8 cellular contexts compared by ENCODE assay signal in the genomic region with DNA sequence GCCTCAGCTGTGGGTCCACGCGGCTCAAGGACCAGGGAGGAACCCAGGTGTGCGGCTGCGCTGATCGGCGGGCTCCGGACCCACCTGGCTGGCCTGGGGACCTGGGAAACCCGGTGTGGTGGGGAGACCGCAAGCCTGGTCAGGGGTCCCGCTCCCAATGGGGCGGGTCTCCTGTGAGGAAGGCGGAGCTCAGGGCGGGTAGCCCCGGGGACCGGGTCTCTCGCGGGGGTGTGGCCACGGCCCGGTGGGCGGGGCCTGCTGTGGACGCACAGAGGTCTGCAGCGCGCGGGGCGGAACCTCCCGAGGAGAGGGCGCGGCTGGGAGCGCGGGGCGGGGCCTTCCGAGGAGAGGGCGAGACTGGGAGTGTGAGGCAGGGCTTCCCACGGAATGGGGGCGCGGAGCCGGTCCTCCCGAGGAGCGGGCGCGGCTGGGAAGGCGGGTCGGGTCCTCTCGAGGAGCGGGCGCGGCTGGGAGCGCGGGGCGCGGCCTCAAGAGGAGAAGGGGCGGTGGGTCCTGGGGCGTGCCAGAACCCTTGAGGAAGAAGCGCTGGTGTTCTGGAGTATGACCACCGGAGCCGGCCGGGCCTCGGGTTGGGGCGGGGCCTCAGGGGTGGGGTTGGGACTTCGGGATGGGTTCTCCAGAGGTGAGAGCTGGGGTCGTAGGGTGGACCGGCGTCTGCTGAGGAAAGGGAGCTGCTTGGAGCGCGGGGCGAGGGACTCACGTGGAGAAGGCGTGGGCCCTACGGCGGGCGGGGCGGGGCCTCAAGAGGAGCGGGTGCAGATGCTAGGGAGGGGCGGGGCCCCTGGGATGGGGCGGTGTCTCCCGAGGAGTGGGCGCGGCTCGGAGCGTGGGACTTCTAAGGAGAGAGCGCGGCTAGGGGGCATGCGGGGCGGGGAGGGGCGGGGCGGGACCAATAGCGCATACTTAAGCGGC. TPM values are rescaled to one million over a fixed set of nuclear protein-coding genes. Genes with fewer than 3 reads are reported as not detected.
DNase-seq lines count a peak whose midpoint lies in the region; ATAC-seq, FAIRE-seq and TF ChIP-seq lines count a peak whose summit lies in the region.

No MANE protein-coding gene starts in this region.

- ATAC-seq in HG02938 (IDR thresholded peaks at IDR 0.05; ENCODE audit: unreplicated experiment) (peak; percentile 43), HepG2 (peak; percentile 74)

- CTCF ChIA-PET in HepG2 (lab: Yijun Ruan, JAX; ENCODE audit: low intra/inter-chr PET ratio, low total read pairs): no interaction called here

- H3K27me3 Mint-ChIP-seq in activated CD4-positive, alpha-beta T cell treated with anti-CD3 and anti-CD28 coated beads, Interleukin-2, amount 10 ng/mL, durations not matched to agents 24 days and 14 days: peaks cover 32% of the 10 kb centered on the region

- no peaks in the 10 kb centered on the region for H3K36me3 ChIP-seq in HepG2 (replicated peaks in 1 of 2; ENCODE audit: control insufficient read depth in 1 of 2, insufficient read depth in 2 of 2, low read length in 2 of 2)

- H3K4me2 ChIP-seq in HepG2 (ENCODE audit: low read depth, low read length): peak overlapping the region; percentile 66

- in situ Hi-C loops in HepG2 (cut with HindIII; ENCODE audit: extremely low pct_ligation_motif_present, low pct_unique_long_range_greater_than_20kb): loop anchor here (25.0 kb wide), 1 partner anchor 1337 kb away; no protein-coding TSS in a partner anchor

- no TSS peak for BruUV-seq in HepG2 (replicated peaks; lab: Mats Ljungman, UMichigan)

- H3K9me3 ChIP-seq in HepG2 (ENCODE audit: low read length): no peaks in the 10 kb centered on the region

- H3K27ac Mint-ChIP-seq in activated CD4-positive, alpha-beta T cell treated with anti-CD3 and anti-CD28 coated beads, Interleukin-2, amount 10 ng/mL, durations not matched to agents 24 days and 14 days: peak overlapping the region; percentile 75

- TF ChIP-seq CTCF in coronary artery (IDR thresholded peaks at IDR 0.05) (no peak), HepG2 (CRISPR knock-in tag; IDR thresholded peaks at IDR 0.05) (no peak)

- H3K4me1 Mint-ChIP-seq in activated CD4-positive, alpha-beta T cell treated with anti-CD3 and anti-CD28 coated beads, Interleukin-2, amount 10 ng/mL, durations not matched to agents 24 days and 14 days: peaks cover 4% of the 10 kb centered on the region

- H2AFZ ChIP-seq in HepG2 (ENCODE audit: low read length): no peak overlapping the region

- no peak for TF ChIP-seq RAD21 in HepG2 (CRISPR knock-in tag; IDR thresholded peaks at IDR 0.05)

- TF ChIP-seq POLR2A in HepG2 (IDR thresholded peaks at IDR 0.05; ENCODE audit: insufficient read depth in 1 of 2, low read depth in 2 of 2, low read length in 2 of 2): no peak

- no peak for TF ChIP-seq EP300 in HepG2 (IDR thresholded peaks at IDR 0.05; ENCODE audit: low read depth in 2 of 2, low read length in 2 of 2)
- no peak for TF ChIP-seq EP300 in HepG2 (CRISPR knock-in tag; IDR thresholded peaks at IDR 0.05; ENCODE audit: borderline replicate concordance)

- no peaks in the 10 kb centered on the region for H3K79me2 ChIP-seq in HepG2 (ENCODE audit: insufficient read depth, low read length)

- 4% methylated on average over 16 of the region's 88 CpGs for WGBS in HepG2 (ENCODE audit: low lambda C conversion rate)

- H3K4me3 Mint-ChIP-seq in activated CD4-positive, alpha-beta T cell treated with anti-CD3 and anti-CD28 coated beads, Interleukin-2, amount 10 ng/mL, durations not matched to agents 24 days and 14 days: peak overlapping the region; percentile 90

- DNase-seq in EH (ENCODE audit: low read depth) (peak; percentile 76), NCI-H345 treated with DMSO at 0.1 percent for 48 hours (lab: John Stamatoyannopoulos, UW; ENCODE audit: unreplicated experiment) (peak; percentile 52), coronary artery (ENCODE audit: low spot score) (no peak), HepG2 (ENCODE audit: low spot score) (peak; percentile 20), AML-193 (lab: John Stamatoyannopoulos, UW) (no peak)
- peak; percentile 97 for DNase-seq in activated CD4-positive, alpha-beta T cell treated with anti-CD3 and anti-CD28 coated beads, Interleukin-2, amount 10 ng/mL, durations not matched to agents 24 days and 14 days
- peak; percentile 84 to 85 for DNase-seq in stimulated activated CD4-positive, alpha-beta T cell treated with anti-CD3 and anti-CD28 coated beads, Interleukin-2, amount 100 ng/mL, for 48 hours

- H3K4me1 ChIP-seq in HepG2 (ENCODE audit: insufficient read depth, low read length): no peaks in the 10 kb centered on the region

- no peak for FAIRE-seq in HepG2 (lab: Jason Lieb, UNC)

- no peaks in the 10 kb centered on the region for H3K36me3 Mint-ChIP-seq in activated CD4-positive, alpha-beta T cell treated with anti-CD3 and anti-CD28 coated beads, Interleukin-2, amount 10 ng/mL, durations not matched to agents 24 days and 14 days (ENCODE audit: low read depth)

- POLR2A ChIA-PET in HepG2 (lab: Yijun Ruan, JAX): no interaction called here

- H3K27me3 ChIP-seq in HepG2 (ENCODE audit: control insufficient read depth in 1 of 2, insufficient read depth in 2 of 2, low read length in 2 of 2): peaks cover 4 to 67% of the 10 kb centered on the region in 2 experiments

- H4K20me1 ChIP-seq in HepG2 (ENCODE audit: insufficient read depth, low read length): no peaks in the 10 kb centered on the region

- no peak overlapping the region for H3K9ac ChIP-seq in HepG2 (ENCODE audit: insufficient read depth, low read depth, low read length)

- H3K4me3 ChIP-seq in coronary artery (peak overlapping the region; percentile 83), HepG2 (replicated peaks in 1 of 3; ENCODE audit: insufficient read depth in 1 of 3, low read depth in 2 of 3, low read length in 3 of 3) (peak overlapping the region; percentile 21 to 66 (median 35); a peak in 3 of 6 replicates)

- H3K9me3 Mint-ChIP-seq in activated CD4-positive, alpha-beta T cell treated with anti-CD3 and anti-CD28 coated beads, Interleukin-2, amount 10 ng/mL, durations not matched to agents 24 days and 14 days: no peaks in the 10 kb centered on the region

- intact Hi-C loops in activated CD4-positive, alpha-beta T cell treated with anti-CD3 and anti-CD28 coated beads, Interleukin-2, amount 10 ng/mL, durations not matched to agents 24 days and 14 days (cut with micrococcal nuclease): loop anchor here (1.0 to 10.0 kb wide), 2 partner anchors 21 to 334 kb away; a partner anchor contains a TSS
- intact Hi-C loops in HepG2 (cut with micrococcal nuclease; ENCODE audit: unreplicated experiment): no loop called here

- H3K27ac ChIP-seq in coronary artery: peak overlapping the region in 1 of 2 donors; percentile 20
- no peak overlapping the region for H3K27ac ChIP-seq in HepG2 (ENCODE audit: extremely low read length, insufficient read depth, low read length)

RNA-seq across cellular contexts. Expression of a gene that starts 20.8 kb away (rescaled TPM):
- total RNA-seq in activated CD4-positive, alpha-beta T cell treated with anti-CD3 and anti-CD28 coated beads, Interleukin-2, amount 10 ng/mL, durations not matched to agents 24 days and 14 days: 37.2 TPM in 2 replicates
- total RNA-seq in HepG2 (2016; rRNA removed; fragmentation: Illumina TruSeq; extraction: Trizol): 28.6 and 35.3 TPM in 2 replicates
- total RNA-seq in HepG2 (2016; cell fraction: cytosol; rRNA removed; fragmentation: Illumina TruSeq; extraction: Trizol; ENCODE audit: low read depth): 183 and 197 TPM in 2 replicates
- total RNA-seq in HepG2 (2016; cell fraction: insoluble cytoplasmic fraction; rRNA removed; fragmentation: Illumina TruSeq; extraction: Trizol): 29.9 and 35.6 TPM in 2 replicates
- 126 and 141 TPM in 2 replicates for total RNA-seq in HepG2 (2016; cell fraction: membrane; rRNA removed; fragmentation: Illumina TruSeq; extraction: Trizol)
- total RNA-seq in HepG2 (2016; cell fraction: nucleus; rRNA removed; fragmentation: Illumina TruSeq; extraction: Trizol): 12.8 and 14.2 TPM in 2 replicates
- polyA plus RNA-seq in HepG2 (2011; rRNA removed): 17.5 and 21.0 TPM in 2 replicates
- polyA plus RNA-seq in HepG2 (2011; cell fraction: cytosol; rRNA removed): 19.5 and 31.1 TPM in 2 replicates
- 16.0 and 19.9 TPM in 2 replicates for polyA plus RNA-seq in HepG2 (2011; cell fraction: nucleus; rRNA removed)
- polyA plus RNA-seq in HepG2 (2012): 11.2 and 14.4 TPM in 2 replicates
- polyA plus RNA-seq in HepG2 (2016; cell fraction: cytosol; fragmentation: Illumina TruSeq; extraction: Trizol; ENCODE audit: low read depth): 265 and 266 TPM in 2 replicates
- polyA plus RNA-seq in HepG2 (2016; cell fraction: insoluble cytoplasmic fraction; fragmentation: Illumina TruSeq; extraction: Trizol; ENCODE audit: low read depth): 34.5 and 37.0 TPM in 2 replicates
- polyA plus RNA-seq in HepG2 (2016; cell fraction: membrane; fragmentation: Illumina TruSeq; extraction: Trizol; ENCODE audit: low read depth): 152 and 154 TPM in 2 replicates
- polyA plus RNA-seq in HepG2 (2016; cell fraction: nucleus; fragmentation: Illumina TruSeq; extraction: Trizol; ENCODE audit: insufficient read depth, low read depth): 28.6 and 30.7 TPM in 2 replicates
- 13.0 and 13.4 TPM in 2 replicates for polyA minus RNA-seq in HepG2 (2011; rRNA and poly(A)+ RNA removed; ENCODE audit: low replicate concordance)
- 6.3 and 8.1 TPM in 2 replicates for polyA minus RNA-seq in HepG2 (2011; cell fraction: cytosol; rRNA and poly(A)+ RNA removed)
- polyA minus RNA-seq in HepG2 (2011; cell fraction: nucleus; rRNA and poly(A)+ RNA removed): 3.0 and 4.2 TPM in 2 replicates

RNA-seq across cellular contexts. Expression of a gene that starts 31.0 kb away (rescaled TPM):
- total RNA-seq in activated CD4-positive, alpha-beta T cell treated with anti-CD3 and anti-CD28 coated beads, Interleukin-2, amount 10 ng/mL, durations not matched to agents 24 days and 14 days: 1.6 and 1.7 TPM in 2 replicates
- total RNA-seq in HepG2 (2016; rRNA removed; fragmentation: Illumina TruSeq; extraction: Trizol): 0.11 and 0.22 TPM in 2 replicates
- total RNA-seq in HepG2 (2016; cell fraction: cytosol; rRNA removed; fragmentation: Illumina TruSeq; extraction: Trizol; ENCODE audit: low read depth): 0.20 and 0.35 TPM in 2 replicates
- total RNA-seq in HepG2 (2016; cell fraction: insoluble cytoplasmic fraction; rRNA removed; fragmentation: Illumina TruSeq; extraction: Trizol): 0.10 and 0.35 TPM in 2 replicates
- 0.49 and 0.93 TPM in 2 replicates for total RNA-seq in HepG2 (2016; cell fraction: membrane; rRNA removed; fragmentation: Illumina TruSeq; extraction: Trizol)
- 0.65 TPM in 1 of 2 replicates, not detected in the other for total RNA-seq in HepG2 (2016; cell fraction: nucleus; rRNA removed; fragmentation: Illumina TruSeq; extraction: Trizol)
- 0.54 and 0.77 TPM in 2 replicates for polyA plus RNA-seq in HepG2 (2011; rRNA removed)
- 0.36 and 1.4 TPM in 2 replicates for polyA plus RNA-seq in HepG2 (2011; cell fraction: cytosol; rRNA removed)
- polyA plus RNA-seq in HepG2 (2011; cell fraction: nucleus; rRNA removed): 0.54 and 1.4 TPM in 2 replicates
- 0.07 and 0.17 TPM in 2 replicates for polyA plus RNA-seq in HepG2 (2012)
- polyA plus RNA-seq in HepG2 (2016; cell fraction: cytosol; fragmentation: Illumina TruSeq; extraction: Trizol; ENCODE audit: low read depth): 0.42 and 0.51 TPM in 2 replicates
- 0.57 and 0.67 TPM in 2 replicates for polyA plus RNA-seq in HepG2 (2016; cell fraction: insoluble cytoplasmic fraction; fragmentation: Illumina TruSeq; extraction: Trizol; ENCODE audit: low read depth)
- 0.86 and 1.3 TPM in 2 replicates for polyA plus RNA-seq in HepG2 (2016; cell fraction: membrane; fragmentation: Illumina TruSeq; extraction: Trizol; ENCODE audit: low read depth)
- 0.70 and 1.5 TPM in 2 replicates for polyA plus RNA-seq in HepG2 (2016; cell fraction: nucleus; fragmentation: Illumina TruSeq; extraction: Trizol; ENCODE audit: insufficient read depth, low read depth)
- 2.3 and 4.0 TPM in 2 replicates for polyA minus RNA-seq in HepG2 (2011; rRNA and poly(A)+ RNA removed; ENCODE audit: low replicate concordance)
- 0.99 and 1.4 TPM in 2 replicates for polyA minus RNA-seq in HepG2 (2011; cell fraction: cytosol; rRNA and poly(A)+ RNA removed)
- polyA minus RNA-seq in HepG2 (2011; cell fraction: nucleus; rRNA and poly(A)+ RNA removed): not detected in 2 replicates

Comparison
In these comparisons a context has a peak if more than half of its experiments do, and no peak if none do; other contexts are left out.
1. DNase-seq: peak in EH (single experiment), NCI-H345 treated with DMSO at 0.1 percent for 48 hours (single experiment), activated CD4-positive, alpha-beta T cell treated with anti-CD3 and anti-CD28 coated beads, Interleukin-2, amount 10 ng/mL, durations not matched to agents 24 days and 14 days (single experiment), HepG2 (single experiment) and stimulated activated CD4-positive, alpha-beta T cell treated with anti-CD3 and anti-CD28 coated beads, Interleukin-2, amount 100 ng/mL, for 48 hours (2 of 2); none in coronary artery (single experiment) and AML-193 (0 of 2).